8 cellular contexts compared by ENCODE assay signal in the genomic region with DNA sequence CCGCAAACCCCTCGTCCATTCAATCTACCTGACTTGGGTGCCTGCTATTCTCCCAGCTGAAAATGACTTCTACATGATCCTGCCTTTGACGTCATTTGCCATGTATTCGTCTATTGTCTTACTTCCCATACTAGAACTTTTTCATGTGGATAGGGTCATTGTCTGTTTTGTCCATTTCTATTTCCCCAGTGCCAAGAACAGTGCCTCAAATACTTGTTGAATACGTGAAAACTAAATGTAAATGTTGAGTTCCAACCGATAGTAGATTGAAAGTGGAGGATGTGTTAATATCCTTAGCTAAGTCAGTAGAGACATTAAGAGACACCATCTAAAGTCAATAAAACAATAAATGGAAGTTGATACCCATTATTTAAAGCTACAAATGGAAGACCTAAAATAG. TPM values are rescaled to one million over a fixed set of nuclear protein-coding genes. Genes with fewer than 3 reads are reported as not detected.
A peak's percentile ranks its signal among the peaks of the same experiment; 100 is the strongest.
DNase-seq lines count a peak whose midpoint lies in the region; ATAC-seq, FAIRE-seq and TF ChIP-seq lines count a peak whose summit lies in the region.

No MANE protein-coding gene starts in this region.

- H3K9me1 ChIP-seq in keratinocyte (ENCODE audit: control insufficient read depth, extremely low read depth, insufficient read depth, low read length): no peaks in the 10 kb centered on the region

- no peaks in the 10 kb centered on the region for H3K27me3 Mint-ChIP-seq in activated CD4-positive, alpha-beta T cell treated with anti-CD3 and anti-CD28 coated beads for 36 hours
- H3K27me3 Mint-ChIP-seq in activated CD4-positive, alpha-beta memory T cell treated with anti-CD3 and anti-CD28 coated beads, Interleukin-2, amount 10 ng/mL, durations not matched to agents 7 days and 5 days: no peaks in the 10 kb centered on the region

- peak overlapping the region; percentile 90 for H3K4me3 Mint-ChIP-seq in activated CD4-positive, alpha-beta T cell treated with anti-CD3 and anti-CD28 coated beads for 36 hours
- peak overlapping the region; percentile 83 for H3K4me3 Mint-ChIP-seq in activated CD4-positive, alpha-beta memory T cell treated with anti-CD3 and anti-CD28 coated beads, Interleukin-2, amount 10 ng/mL, durations not matched to agents 7 days and 5 days

- H3K27ac ChIP-seq in keratinocyte (ENCODE audit: control insufficient read depth, insufficient read depth, low read length) (no peak overlapping the region), thymus (ENCODE audit: low read depth) (no peak overlapping the region)

- POLR2A ChIA-PET in activated CD4-positive, alpha-beta T cell treated with anti-CD3 and anti-CD28 coated beads for 36 hours (lab: Charles Lee): no interaction called here
- POLR2A ChIA-PET in activated CD4-positive, alpha-beta memory T cell treated with anti-CD3 and anti-CD28 coated beads, Interleukin-2, amount 10 ng/mL, durations not matched to agents 7 days and 5 days (lab: Charles Lee): interaction anchor here (1.3 kb wide), 1 partner anchor 214 kb away, joined by 8 read pairs; a partner anchor contains a TSS

- H2AFZ ChIP-seq in keratinocyte (ENCODE audit: control insufficient read depth, low read length): peak overlapping the region; percentile 90

- no peaks in the 10 kb centered on the region for H3K9me3 Mint-ChIP-seq in activated CD4-positive, alpha-beta T cell treated with anti-CD3 and anti-CD28 coated beads for 36 hours (ENCODE audit: low read depth)
- H3K9me3 Mint-ChIP-seq in activated CD4-positive, alpha-beta memory T cell treated with anti-CD3 and anti-CD28 coated beads, Interleukin-2, amount 10 ng/mL, durations not matched to agents 7 days and 5 days: no peaks in the 10 kb centered on the region

- H3K36me3 Mint-ChIP-seq in activated CD4-positive, alpha-beta T cell treated with anti-CD3 and anti-CD28 coated beads for 36 hours (ENCODE audit: low read depth): peaks cover 5% of the 10 kb centered on the region
- peaks cover 30% of the 10 kb centered on the region for H3K36me3 Mint-ChIP-seq in activated CD4-positive, alpha-beta memory T cell treated with anti-CD3 and anti-CD28 coated beads, Interleukin-2, amount 10 ng/mL, durations not matched to agents 7 days and 5 days (ENCODE audit: low read depth)

- H3K36me3 ChIP-seq in keratinocyte (ENCODE audit: control insufficient read depth in 2 of 2, extremely low read depth in 1 of 2, insufficient read depth in 2 of 2, low read length in 2 of 2): peaks cover 0 to 4% of the 10 kb centered on the region in 2 experiments
- H3K36me3 ChIP-seq in thymus (ENCODE audit: control insufficient read depth, insufficient read depth): peaks cover 3% of the 10 kb centered on the region

- ATAC-seq in activated CD4-positive, alpha-beta T cell treated with anti-CD3 and anti-CD28 coated beads for 36 hours: no peak

- CTCF ChIA-PET in activated CD4-positive, alpha-beta T cell treated with anti-CD3 and anti-CD28 coated beads for 36 hours (lab: Charles Lee): interaction anchor here (0.9 to 2.3 kb wide), 3 partner anchors 18 to 420 kb away, joined by 3 to 6 read pairs (median 3); no protein-coding TSS in a partner anchor
- CTCF ChIA-PET in activated CD4-positive, alpha-beta memory T cell treated with anti-CD3 and anti-CD28 coated beads, Interleukin-2, amount 10 ng/mL, durations not matched to agents 7 days and 5 days (lab: Charles Lee): interaction anchor here (0.9 to 1.5 kb wide), 6 partner anchors 18 to 420 kb away, joined by 3 to 4 read pairs (median 4); a partner anchor contains a TSS

- no peaks in the 10 kb centered on the region for H3K79me2 ChIP-seq in keratinocyte (ENCODE audit: control insufficient read depth, insufficient read depth, low read length)

- H3K4me3 ChIP-seq in keratinocyte (ENCODE audit: control insufficient read depth in 2 of 3, extremely low read depth in 1 of 3, insufficient read depth in 2 of 3, low read depth in 1 of 3, low read length in 3 of 3): peak overlapping the region; percentile 72 to 74 (median 73)
- H3K4me3 ChIP-seq in thymus (ENCODE audit: low read length): peak overlapping the region; percentile 89

- peak overlapping the region; percentile 82 for H3K9ac ChIP-seq in keratinocyte (ENCODE audit: control insufficient read depth, extremely low read depth, insufficient read depth, low read length)

- H3K4me1 ChIP-seq in keratinocyte (ENCODE audit: control insufficient read depth, extremely low read depth, insufficient read depth, low read length): peaks cover 7% of the 10 kb centered on the region
- H3K4me1 ChIP-seq in thymus (ENCODE audit: control insufficient read depth, insufficient read depth, low read length): peaks cover 7% of the 10 kb centered on the region

- WGBS in thymus: 25% methylated on average over 6 of the region's 6 CpGs

- no peak for TF ChIP-seq CTCF in keratinocyte (optimal IDR thresholded peaks at IDR 0.05 in 1 of 3, IDR thresholded peaks at IDR 0.05 in 1 of 3, conservative IDR thresholded peaks at IDR 0.05 in 1 of 3; ENCODE audit: extremely low read depth in 1 of 3, insufficient read depth in 2 of 3, low read length in 3 of 3)

- intact Hi-C loops in activated CD4-positive, alpha-beta T cell treated with anti-CD3 and anti-CD28 coated beads for 36 hours (cut with DNase I, micrococcal nuclease): loop anchor here in 1 of 2 experiments (5.0 to 10.0 kb wide), 2 partner anchors 125 to 1018 kb away; a partner anchor contains a TSS

- DNase-seq in activated CD4-positive, alpha-beta T cell treated with anti-CD3 and anti-CD28 coated beads for 36 hours: no peak
- no peak for DNase-seq in activated CD4-positive, alpha-beta T cell treated with anti-CD3 and anti-CD28 coated beads, Interleukin-2, amount 50 U/mL, for 4 hours
- no peak for DNase-seq in activated CD4-positive, alpha-beta memory T cell treated with anti-CD3 and anti-CD28 coated beads, Interleukin-2, amount 10 ng/mL, durations not matched to agents 7 days and 5 days
- no peak for DNase-seq in keratinocyte (ENCODE audit: low read depth, low spot score)
- no peak for DNase-seq in CD1c-positive myeloid dendritic cell (ENCODE audit: extremely low spot score)
- DNase-seq in NCI-H1417 treated with DMSO at 0.1 percent for 48 hours (lab: John Stamatoyannopoulos, UW): no peak
- DNase-seq in ACHN: no peak

- in situ Hi-C loops in ACHN (cut with HindIII; ENCODE audit: low pct_ligation_motif_present, low pct_unique_long_range_greater_than_20kb, low sequenced_read_pairs): no loop called here

- H4K20me1 ChIP-seq in keratinocyte (ENCODE audit: control insufficient read depth, extremely low read depth, insufficient read depth, low read length): no peaks in the 10 kb centered on the region

- no peak for FAIRE-seq in keratinocyte (lab: Jason Lieb, UNC)

- dilution Hi-C loops in keratinocyte (cut with MboI; ENCODE audit: extremely low pct_ligation_motif_present, low sequenced_read_pairs): no loop called here

- H3K27ac Mint-ChIP-seq in activated CD4-positive, alpha-beta T cell treated with anti-CD3 and anti-CD28 coated beads for 36 hours: peak overlapping the region; percentile 90
- H3K27ac Mint-ChIP-seq in activated CD4-positive, alpha-beta memory T cell treated with anti-CD3 and anti-CD28 coated beads, Interleukin-2, amount 10 ng/mL, durations not matched to agents 7 days and 5 days: peak overlapping the region; percentile 80

- peaks cover 35% of the 10 kb centered on the region for H3K4me1 Mint-ChIP-seq in activated CD4-positive, alpha-beta T cell treated with anti-CD3 and anti-CD28 coated beads for 36 hours
- peaks cover 40% of the 10 kb centered on the region for H3K4me1 Mint-ChIP-seq in activated CD4-positive, alpha-beta memory T cell treated with anti-CD3 and anti-CD28 coated beads, Interleukin-2, amount 10 ng/mL, durations not matched to agents 7 days and 5 days

- H3K27me3 ChIP-seq in keratinocyte (ENCODE audit: control insufficient read depth, extremely low read depth, insufficient read depth, low read length) (no peaks in the 10 kb centered on the region), thymus (ENCODE audit: control insufficient read depth, insufficient read depth) (no peaks in the 10 kb centered on the region)

- H3K4me2 ChIP-seq in keratinocyte (ENCODE audit: control insufficient read depth, extremely low read depth, insufficient read depth, low read depth, low read length): peak overlapping the region; percentile 87

- no peaks in the 10 kb centered on the region for H3K9me3 ChIP-seq in keratinocyte (ENCODE audit: control insufficient read depth, low read depth, low read length)
- no peaks in the 10 kb centered on the region for H3K9me3 ChIP-seq in thymus (ENCODE audit: control insufficient read depth)

RNA-seq across cellular contexts. Expression of a gene that starts 0.9 kb away (rescaled TPM):
- 1 to 10 TPM; 8.9 to 9.2 TPM for total RNA-seq in activated CD4-positive, alpha-beta T cell treated with anti-CD3 and anti-CD28 coated beads for 36 hours
- total RNA-seq in activated CD4-positive, alpha-beta memory T cell treated with anti-CD3 and anti-CD28 coated beads, Interleukin-2, amount 10 ng/mL, durations not matched to agents 7 days and 5 days: 10 to 100 TPM; 11.6 to 12.7 TPM
- polyA plus RNA-seq in keratinocyte (4.9 to 7.0 TPM (median 6.5 TPM) in 3 replicates), thymus (6.5 TPM)
- polyA plus RNA-seq in keratinocyte (2011; ENCODE audit: low read depth): 1.9 TPM
- polyA plus RNA-seq in keratinocyte (2011; cell fraction: cytosol; rRNA removed): 4.7 and 4.8 TPM in 2 replicates
- polyA plus RNA-seq in keratinocyte (2011; cell fraction: nucleus; rRNA removed): 12.4 and 13.0 TPM in 2 replicates
- 2.9 and 5.6 TPM in 2 replicates for polyA plus RNA-seq in keratinocyte (2012; ENCODE audit: low replicate concordance)
- 1.1 to 6.3 TPM (median 4.5 TPM) in 3 replicates for polyA minus RNA-seq in keratinocyte
- polyA minus RNA-seq in keratinocyte (2011; cell fraction: cytosol; rRNA and poly(A)+ RNA removed): 3.1 TPM
- 3.2 and 4.8 TPM in 2 replicates for polyA minus RNA-seq in keratinocyte (2011; cell fraction: nucleus; rRNA and poly(A)+ RNA removed)

RNA-seq across cellular contexts. Expression of a gene that starts 13.3 kb away (rescaled TPM):
- not detected for total RNA-seq in activated CD4-positive, alpha-beta T cell treated with anti-CD3 and anti-CD28 coated beads for 36 hours
- not detected for total RNA-seq in activated CD4-positive, alpha-beta memory T cell treated with anti-CD3 and anti-CD28 coated beads, Interleukin-2, amount 10 ng/mL, durations not matched to agents 7 days and 5 days
- not detected in 3 replicates for polyA plus RNA-seq in keratinocyte
- polyA plus RNA-seq in keratinocyte (2011; ENCODE audit: low read depth): not detected
- not detected in 2 replicates for polyA plus RNA-seq in keratinocyte (2011; cell fraction: cytosol; rRNA removed)
- not detected in 2 replicates for polyA plus RNA-seq in keratinocyte (2011; cell fraction: nucleus; rRNA removed)
- not detected in 2 replicates for polyA plus RNA-seq in keratinocyte (2012; ENCODE audit: low replicate concordance)
- not detected in 3 replicates for polyA minus RNA-seq in keratinocyte
- polyA minus RNA-seq in keratinocyte (2011; cell fraction: cytosol; rRNA and poly(A)+ RNA removed): not detected
- polyA minus RNA-seq in keratinocyte (2011; cell fraction: nucleus; rRNA and poly(A)+ RNA removed): not detected in 2 replicates
- polyA plus RNA-seq in thymus: 0.02 TPM

RNA-seq across cellular contexts. Expression of a gene that starts 25.6 kb away (rescaled TPM):
- total RNA-seq in activated CD4-positive, alpha-beta T cell treated with anti-CD3 and anti-CD28 coated beads for 36 hours: not detected
- total RNA-seq in activated CD4-positive, alpha-beta memory T cell treated with anti-CD3 and anti-CD28 coated beads, Interleukin-2, amount 10 ng/mL, durations not matched to agents 7 days and 5 days: not detected
- polyA plus RNA-seq in keratinocyte: not detected in 3 replicates
- not detected for polyA plus RNA-seq in keratinocyte (2011; ENCODE audit: low read depth)
- polyA plus RNA-seq in keratinocyte (2011; cell fraction: cytosol; rRNA removed): not detected in 2 replicates
- not detected in 2 replicates for polyA plus RNA-seq in keratinocyte (2011; cell fraction: nucleus; rRNA removed)
- polyA plus RNA-seq in keratinocyte (2012; ENCODE audit: low replicate concordance): not detected in 2 replicates
- not detected in 3 replicates for polyA minus RNA-seq in keratinocyte
- not detected for polyA minus RNA-seq in keratinocyte (2011; cell fraction: cytosol; rRNA and poly(A)+ RNA removed)
- polyA minus RNA-seq in keratinocyte (2011; cell fraction: nucleus; rRNA and poly(A)+ RNA removed): not detected in 2 replicates
- 0.07 TPM for polyA plus RNA-seq in thymus

RNA-seq across cellular contexts. Expression of a gene that starts 30.2 kb away (rescaled TPM):
- not detected for total RNA-seq in activated CD4-positive, alpha-beta T cell treated with anti-CD3 and anti-CD28 coated beads for 36 hours
- total RNA-seq in activated CD4-positive, alpha-beta memory T cell treated with anti-CD3 and anti-CD28 coated beads, Interleukin-2, amount 10 ng/mL, durations not matched to agents 7 days and 5 days: not detected
- polyA plus RNA-seq in keratinocyte (not detected in 3 replicates), thymus (under 0.01 TPM)
- not detected for polyA plus RNA-seq in keratinocyte (2011; ENCODE audit: low read depth)
- not detected in 2 replicates for polyA plus RNA-seq in keratinocyte (2011; cell fraction: cytosol; rRNA removed)
- polyA plus RNA-seq in keratinocyte (2011; cell fraction: nucleus; rRNA removed): not detected in 2 replicates
- polyA plus RNA-seq in keratinocyte (2012; ENCODE audit: low replicate concordance): not detected in 2 replicates
- not detected in 3 replicates for polyA minus RNA-seq in keratinocyte
- polyA minus RNA-seq in keratinocyte (2011; cell fraction: cytosol; rRNA and poly(A)+ RNA removed): not detected
- polyA minus RNA-seq in keratinocyte (2011; cell fraction: nucleus; rRNA and poly(A)+ RNA removed): not detected in 2 replicates

RNA-seq across cellular contexts. Expression of a gene that starts 36.7 kb away (rescaled TPM):
- total RNA-seq in activated CD4-positive, alpha-beta T cell treated with anti-CD3 and anti-CD28 coated beads for 36 hours: not detected
- not detected for total RNA-seq in activated CD4-positive, alpha-beta memory T cell treated with anti-CD3 and anti-CD28 coated beads, Interleukin-2, amount 10 ng/mL, durations not matched to agents 7 days and 5 days
- polyA plus RNA-seq in keratinocyte: not detected in 3 replicates
- polyA plus RNA-seq in keratinocyte (2011; ENCODE audit: low read depth): not detected
- not detected in 2 replicates for polyA plus RNA-seq in keratinocyte (2011; cell fraction: cytosol; rRNA removed)
- not detected in 2 replicates for polyA plus RNA-seq in keratinocyte (2011; cell fraction: nucleus; rRNA removed)
- polyA plus RNA-seq in keratinocyte (2012; ENCODE audit: low replicate concordance): not detected in 2 replicates
- not detected in 3 replicates for polyA minus RNA-seq in keratinocyte
- not detected for polyA minus RNA-seq in keratinocyte (2011; cell fraction: cytosol; rRNA and poly(A)+ RNA removed)
- not detected in 2 replicates for polyA minus RNA-seq in keratinocyte (2011; cell fraction: nucleus; rRNA and poly(A)+ RNA removed)
- polyA plus RNA-seq in thymus: 0.68 TPM
